Comparison of ENCODE assay signal across 24 cellular contexts in genomic region chr6:818191-818590, GRCh38.
A peak's percentile ranks its signal among the peaks of the same experiment; 100 is the strongest.
DNase-seq lines count a peak whose midpoint lies in the region; ATAC-seq, FAIRE-seq and TF ChIP-seq lines count a peak whose summit lies in the region.
"Had no signal": no experiment of that assay in that cellular context is flagged by ENCODE, and none has a peak within 500 bp of the region (broad histone marks: within the 10 kb centered on the region; RNA-seq: fewer than 3 reads in every experiment).

No MANE protein-coding gene starts in this region.

- H3K27ac ChIP-seq in PC-9, result no peak overlapping the region
- no peak overlapping the region for H3K27ac ChIP-seq in pancreas
- H3K27ac ChIP-seq: KMS-11, right atrium auricular region had no signal

- no peaks in the 10 kb centered on the region for H3F3A ChIP-seq in PC-9 (ENCODE audit: insufficient read depth, low read depth)

- H3K27me3 Mint-ChIP-seq in activated T-cell treated with anti-CD3 and anti-CD28 coated beads, Interleukin-2, amount 50 U/mL, for 4 hours (ENCODE audit: low read depth), result peaks cover 17% of the 10 kb centered on the region

- H3K9me3 ChIP-seq in PC-9 (ENCODE audit: insufficient read depth, low read depth), result no peaks in the 10 kb centered on the region
- H3K9me3 ChIP-seq in pancreas, result no peaks in the 10 kb centered on the region
- H3K9me3 ChIP-seq: right atrium auricular region had no signal

- H3K36me3 Mint-ChIP-seq in activated T-cell treated with anti-CD3 and anti-CD28 coated beads, Interleukin-2, amount 50 U/mL, for 4 hours (ENCODE audit: insufficient read depth), result no peaks in the 10 kb centered on the region
- H3K36me3 Mint-ChIP-seq: brain had no signal

- intact Hi-C loops in PC-9 (cut with micrococcal nuclease; ENCODE audit: unreplicated experiment), result no loop called here
- intact Hi-C loops in pancreas (cut with DNase I), result no loop called here
- intact Hi-C loops in Right ventricle myocardium superior (cut with DNase I), result no loop called here

- ATAC-seq in activated T-cell treated with anti-CD3 and anti-CD28 coated beads, Interleukin-2, amount 50 U/mL, for 4 hours, result peak; percentile 61 to 62
- ATAC-seq in esophagus mucosa (peak; percentile 90), pancreas (peak; percentile 15 to 73 (median 46)), Right ventricle myocardium superior (ENCODE audit: poor library complexity) (no peak)

- no peak overlapping the region for H3K4me3 ChIP-seq in PC-9
- H3K4me3 ChIP-seq in pancreas, result no peak overlapping the region
- H3K4me3 ChIP-seq: right atrium auricular region had no signal

- no peaks in the 10 kb centered on the region for H3K9me3 Mint-ChIP-seq in activated T-cell treated with anti-CD3 and anti-CD28 coated beads, Interleukin-2, amount 50 U/mL, for 4 hours
- H3K9me3 Mint-ChIP-seq: activated T-helper 2 cell treated with anti-CD3 and anti-CD28 coated beads, Interferon-gamma antibody, Interleukin-2, Interleukin-4, amounts not matched to agents 10 μg/mL and 5 μg/mL and 100 μg/mL, durations not matched to agents 14 hours and 24 hours and 36 hours; brain had no signal

- CTCF ChIA-PET in PC-9 (lab: Charles Lee) (no interaction called here), GM10248 (lab: Yijun Ruan, JAX) (interaction anchor here (1.0 kb wide), 1 partner anchor 10 kb away, joined by 4 read pairs; no protein-coding TSS in a partner anchor)

- peaks cover 9% of the 10 kb centered on the region for H3K4me1 ChIP-seq in PC-9 (replicated peaks; ENCODE audit: insufficient read depth)
- H3K4me1 ChIP-seq in pancreas, result peaks cover 0 to 12% (median 5%) of the 10 kb centered on the region in 3 donors

- H3K27me3 ChIP-seq in PC-9 (ENCODE audit: insufficient read depth, low read depth) (no peaks in the 10 kb centered on the region), pancreas (no peaks in the 10 kb centered on the region)
- H3K27me3 ChIP-seq: right atrium auricular region had no signal

- WGBS in pancreas, 2 donors, result 64 to 66% methylated on average over 2 of the region's 2 CpGs

- no peak overlapping the region for H2AFZ ChIP-seq in PC-9

- H3K4me1 Mint-ChIP-seq in activated T-cell treated with anti-CD3 and anti-CD28 coated beads, Interleukin-2, amount 50 U/mL, for 4 hours (ENCODE audit: low read depth), result peaks cover 13% of the 10 kb centered on the region
- H3K4me1 Mint-ChIP-seq: brain had no signal

- H3K36me3 ChIP-seq in PC-9 (ENCODE audit: low read depth) (no peaks in the 10 kb centered on the region), pancreas (no peaks in the 10 kb centered on the region)
- H3K36me3 ChIP-seq: right atrium auricular region had no signal

- FAIRE-seq in pancreas (lab: Jason Lieb, UNC), result no peak
- FAIRE-seq: GM18507, H1, keratinocyte, RCC 7860 had no signal

- POLR2A ChIA-PET in PC-9 (lab: Charles Lee; ENCODE audit: unreplicated experiment) (no interaction called here), GM10248 (lab: Yijun Ruan, JAX) (no interaction called here)

- H3K4me3 Mint-ChIP-seq in activated T-cell treated with anti-CD3 and anti-CD28 coated beads, Interleukin-2, amount 50 U/mL, for 4 hours, result no peak overlapping the region
- H3K4me3 Mint-ChIP-seq: brain had no signal

- H3K79me2 ChIP-seq in PC-9 (ENCODE audit: low read depth), result no peaks in the 10 kb centered on the region

- no peak for DNase-seq in activated T-cell treated with anti-CD3 and anti-CD28 coated beads, Interleukin-2, amount 50 U/mL, for 4 hours
- no peak for DNase-seq in activated T-cell treated with anti-CD3 and anti-CD28 coated beads, Interleukin-2, amount 50 U/mL, for 48 hours
- DNase-seq in PC-9 (peak in 1 of 2 experiments; percentile 60), pancreas (no peak), Right ventricle myocardium superior (no peak), GM10248 (ENCODE audit: extremely low spot score) (no peak), NCI-H1694 (lab: John Stamatoyannopoulos, UW) (no peak)
- DNase-seq: effector CD8-positive, alpha-beta T cell; GDM1; NCI-H146; NCI-H510A treated with DMSO at 0.1 percent for 48 hours; NK-92 treated with Interleukin-12 subunit alpha and Interleukin-12 subunit beta, amount 100 ng/mL, for 24 hours; stimulated activated CD4-positive, alpha-beta T cell treated with anti-CD3 and anti-CD28 coated beads, Interleukin-4, amount 100 ng/mL, for 24 hours; stimulated activated naive CD4-positive, alpha-beta T cell; T-helper 1 cell had no signal

- H3K4me2 ChIP-seq in PC-9, result peak overlapping the region; percentile 9; the same call in 1 of the 2 replicates
- H3K4me2 ChIP-seq: KMS-11 had no signal

- no peak for TF ChIP-seq CTCF in PC-9 (conservative IDR thresholded peaks at IDR 0.05)
- no peak for TF ChIP-seq CTCF in pancreas (IDR thresholded peaks at IDR 0.05)
- TF ChIP-seq CTCF in GM10248 (IDR thresholded peaks at IDR 0.05; ENCODE audit: control extremely low read depth, extremely low read depth, low read depth, missing control alignments), result no peak

- no peaks in the 10 kb centered on the region for H4K20me1 ChIP-seq in PC-9 (ENCODE audit: insufficient read depth)

- no peaks in the 10 kb centered on the region for H3K9me2 ChIP-seq in PC-9 (ENCODE audit: insufficient read depth)

- no TSS peak for BruUV-seq in PC-9 (replicated peaks; lab: Mats Ljungman, UMichigan)
